In the genomic region with DNA sequence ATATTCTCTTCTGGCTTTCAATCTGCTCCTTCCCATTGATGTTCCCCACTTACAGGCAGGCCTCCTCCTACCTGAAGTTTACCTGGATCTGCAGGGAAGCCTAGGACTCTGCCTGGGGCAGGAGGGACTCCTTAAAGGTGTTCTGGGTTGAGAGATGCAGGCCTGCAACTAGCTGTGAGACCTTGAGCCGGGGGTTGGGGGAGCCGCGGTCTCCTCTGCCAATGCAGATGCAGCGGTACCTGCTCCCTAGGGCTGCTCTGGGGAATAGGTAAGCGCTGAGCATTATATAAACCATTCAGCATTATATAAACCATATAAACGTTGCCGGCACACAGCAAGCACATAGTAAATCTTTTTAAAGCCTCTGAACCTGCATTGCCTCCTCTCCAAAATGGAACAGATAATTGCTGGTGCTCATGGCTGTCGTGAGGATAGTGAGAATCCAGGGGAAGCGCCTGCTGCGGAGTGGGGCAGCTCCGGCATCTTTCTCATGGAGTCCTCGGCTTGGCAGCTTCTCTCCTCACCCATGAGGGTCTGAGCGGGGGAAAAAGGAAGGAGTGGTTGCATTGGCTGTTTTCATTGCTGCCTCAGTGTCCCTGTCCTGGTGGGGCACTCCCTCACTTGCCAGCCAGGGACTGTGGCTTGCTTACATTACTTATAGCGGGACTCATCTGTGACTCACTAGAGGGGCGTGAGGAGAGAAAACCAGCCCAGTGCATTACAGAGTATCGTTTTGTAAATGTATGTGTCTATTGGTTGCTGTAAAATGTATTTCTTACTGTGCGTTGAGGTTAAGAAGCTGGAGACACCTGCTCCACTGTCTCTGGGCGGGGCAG, we compare ENCODE assay signal across 18 cellular contexts. TPM values are rescaled to one million over a fixed set of nuclear protein-coding genes. Genes with fewer than 3 reads are reported as not detected.
A peak's percentile ranks its signal among the peaks of the same experiment; 100 is the strongest.
DNase-seq lines count a peak whose midpoint lies in the region; ATAC-seq, FAIRE-seq and TF ChIP-seq lines count a peak whose summit lies in the region.
"Had no signal": no experiment of that assay in that cellular context is flagged by ENCODE, and none has a peak within 500 bp of the region (broad histone marks: within the 10 kb centered on the region; RNA-seq: fewer than 3 reads in every experiment).

No MANE protein-coding gene starts in this region.

- TF ChIP-seq POLR2A in A549 (IDR thresholded peaks at IDR 0.05; ENCODE audit: low read length): no peak

- H3K4me1 ChIP-seq in A549: peaks cover 86% of the 10 kb centered on the region
- no peaks in the 10 kb centered on the region for H3K4me1 ChIP-seq in mucosa of descending colon (ENCODE audit: low read depth)

- TF ChIP-seq RAD21 in A549 (conservative IDR thresholded peaks at IDR 0.05 in 1 of 2, IDR thresholded peaks at IDR 0.05 in 1 of 2): no peak

- POLR2A ChIA-PET in A549 (lab: Yijun Ruan, JAX): interaction anchor here (1.5 kb wide), 1 partner anchor 12 kb away, joined by 14 read pairs; the partner anchor contains the start of gene KRT80

- H3K27ac ChIP-seq in A549 (peak overlapping the region; percentile 87 to 96), brain microvascular endothelial cell (no peak overlapping the region)
- H3K27ac ChIP-seq: SK-N-MC had no signal

- FAIRE-seq in A549 (lab: Jason Lieb, UNC) (no peak), HTR-8/SVneo (lab: Jason Lieb, UNC) (peak; percentile 44)
- FAIRE-seq: pancreas had no signal

- no peaks in the 10 kb centered on the region for H3K9me3 ChIP-seq in A549
- H3K9me3 ChIP-seq in mucosa of descending colon: no peaks in the 10 kb centered on the region
- H3K9me3 ChIP-seq: ascending aorta, pancreas had no signal

- no peak for TF ChIP-seq EP300 in A549 (IDR thresholded peaks at IDR 0.05)

- no peak for ATAC-seq in A549
- ATAC-seq in mucosa of descending colon: no peak
- ATAC-seq in HG02884 (IDR thresholded peaks at IDR 0.05; ENCODE audit: unreplicated experiment): no peak
- no peak for ATAC-seq in HG03469 (IDR thresholded peaks at IDR 0.05; ENCODE audit: unreplicated experiment)
- ATAC-seq: activated T-cell treated with anti-CD3 and anti-CD28 coated beads, Interleukin-2, amount 50 U/mL, for 4 hours; stimulated activated effector memory CD8-positive, alpha-beta T cell treated with anti-CD3 and anti-CD28 coated beads, Interleukin-12 subunit alpha, Interleukin-12 subunit beta, amount 100 ng/mL, for 72 hours had no signal

- intact Hi-C loops in mucosa of descending colon (cut with DNase I, micrococcal nuclease): no loop called here

- H3K36me3 ChIP-seq in brain microvascular endothelial cell (replicated peaks) (no peaks in the 10 kb centered on the region), mucosa of descending colon (ENCODE audit: low read depth) (no peaks in the 10 kb centered on the region)
- H3K36me3 ChIP-seq: ascending aorta, pancreas had no signal

- in situ Hi-C loops in brain microvascular endothelial cell (cut with HindIII; ENCODE audit: low pct_ligation_motif_present, low sequenced_read_pairs): no loop called here

- H3K4me3 ChIP-seq in A549 (no peak overlapping the region), brain microvascular endothelial cell (ENCODE audit: low read depth, low read length) (no peak overlapping the region), mucosa of descending colon (no peak overlapping the region)
- H3K4me3 ChIP-seq: ascending aorta, pancreas, SK-N-MC had no signal

- WGBS in A549 (ENCODE audit: missing lambda C conversion rate): 82% methylated on average over 18 of the region's 18 CpGs

- CTCF ChIA-PET in A549 (lab: Yijun Ruan, JAX): interaction anchor here (0.5 to 14.1 kb wide), 8 partner anchors 19 to 1325 kb away, joined by 3 to 175 read pairs (median 3); partner anchors contain the start of gene KRT7

- TF ChIP-seq CTCF in A549 (IDR thresholded peaks at IDR 0.05) (no peak), brain microvascular endothelial cell (IDR thresholded peaks at IDR 0.05; ENCODE audit: low read depth, low read length, missing control alignments) (no peak), mucosa of descending colon (IDR thresholded peaks at IDR 0.05) (no peak)

- H3K4me2 ChIP-seq in A549: peak overlapping the region; percentile 60

- DNase-seq in A549 (ENCODE audit: low read depth in 1 of 2, low spot score in 1 of 2) (no peak), HTR-8/SVneo (ENCODE audit: insufficient read length, low spot score) (no peak), brain microvascular endothelial cell (peak; percentile 49), mucosa of descending colon (peak in 2 of 3 donors; percentile 17 to 19), NCI-H510A treated with DMSO at 0.1 percent for 48 hours (lab: John Stamatoyannopoulos, UW) (no peak), NCI-H1694 (lab: John Stamatoyannopoulos, UW) (no peak)
- DNase-seq: activated CD4-positive, CD25-positive, alpha-beta regulatory T cell treated with anti-CD3 and anti-CD28 coated beads, Interleukin-2, amount 50 U/mL, for 72 hours; activated T-cell treated with anti-CD3 and anti-CD28 coated beads, Interleukin-2, amount 50 U/mL, for 4 hours; AML-193; NCI-H1694 treated with DMSO at 0.1 percent for 48 hours; NK-92 treated with Interleukin-12 subunit alpha and Interleukin-12 subunit beta, amount 100 ng/mL, for 24 hours; stimulated activated CD4-positive, alpha-beta T cell treated with anti-CD3 and anti-CD28 coated beads, Interleukin-2, amount 100 ng/mL, for 24 hours had no signal

- no peaks in the 10 kb centered on the region for H3K27me3 ChIP-seq in brain microvascular endothelial cell (replicated peaks)
- H3K27me3 ChIP-seq: ascending aorta, pancreas had no signal

TF ChIP-seq in A549, 52 proteins besides CTCF, POLR2A, EP300 and RAD21:
- TF ChIP-seq, protein P1, sequence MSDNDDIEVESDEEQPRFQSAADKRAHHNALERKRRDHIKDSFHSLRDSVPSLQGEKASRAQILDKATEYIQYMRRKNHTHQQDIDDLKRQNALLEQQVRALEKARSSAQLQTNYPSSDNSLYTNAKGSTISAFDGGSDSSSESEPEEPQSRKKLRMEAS (IDR thresholded peaks at IDR 0.05): 0 out of 2 replicates have a peak, but pooled peaks have one; percentile 13
- TF ChIP-seq CEBPB (IDR thresholded peaks at IDR 0.05): no peak
- TF ChIP-seq TFCP2L1 (CRISPR knock-in tag; IDR thresholded peaks at IDR 0.05): no peak
- TF ChIP-seq KDM1A (IDR thresholded peaks at IDR 0.05; ENCODE audit: low read depth): no peak
- no peak for TF ChIP-seq CBX2 (IDR thresholded peaks at IDR 0.05; ENCODE audit: borderline replicate concordance, low read depth)
- no peak for TF ChIP-seq FOXS1 (CRISPR knock-in tag; IDR thresholded peaks at IDR 0.05)
- no peak for TF ChIP-seq HOXB5 (CRISPR knock-in tag; IDR thresholded peaks at IDR 0.05)

RNA-seq across cellular contexts. Expression of gene KRT80, which starts 12.5 kb away (rescaled TPM):
- polyA plus RNA-seq in A549 (2011; rRNA removed) (59.8 and 63.1 TPM in 2 replicates), A549 (2017; fragmentation: RNase III; extraction: RNeasy Plus Mini Kit Qiagen cat#74134 plus additional on column Dnase treatment) (38.3 to 56.4 TPM (median 46.0 TPM) in 3 replicates)
- 62.9 and 86.5 TPM in 2 replicates for polyA plus RNA-seq in A549 (2012; cell fraction: cytosol; rRNA removed)
- 87.4 and 102 TPM in 2 replicates for polyA plus RNA-seq in A549 (2012; cell fraction: nucleus; rRNA removed)
- 76.5 and 77.5 TPM in 2 replicates for polyA minus RNA-seq in A549 (2011; rRNA and poly(A)+ RNA removed)
- under 1 TPM in 1 of 3 donors, not detected in 2; 0.06 TPM for total RNA-seq in mucosa of descending colon
- total RNA-seq: ascending aorta had no signal

RNA-seq across cellular contexts. Expression of gene KRT7, which starts 28.7 kb away (rescaled TPM):
- polyA plus RNA-seq in A549 (2011; rRNA removed) (2,033 and 2,623 TPM in 2 replicates), A549 (2017; fragmentation: RNase III; extraction: RNeasy Plus Mini Kit Qiagen cat#74134 plus additional on column Dnase treatment) (3,055 to 3,652 TPM (median 3,189 TPM) in 3 replicates)
- polyA plus RNA-seq in A549 (2012; cell fraction: cytosol; rRNA removed): 5,680 and 6,103 TPM in 2 replicates
- polyA plus RNA-seq in A549 (2012; cell fraction: nucleus; rRNA removed): 6,979 and 9,418 TPM in 2 replicates
- polyA minus RNA-seq in A549 (2011; rRNA and poly(A)+ RNA removed): 2,472 and 2,922 TPM in 2 replicates
- 1 to 10 TPM; 1.0 to 6.4 (median 1.7) TPM for total RNA-seq in mucosa of descending colon

Comparison
In these comparisons a context has a peak if more than half of its experiments do, and no peak if none do; other contexts are left out.
1. DNase-seq: peak in brain microvascular endothelial cell (single experiment) and mucosa of descending colon (2 of 3); none in A549 (0 of 2), HTR-8/SVneo (single experiment), NCI-H510A treated with DMSO at 0.1 percent for 48 hours (single experiment) and NCI-H1694 (single experiment).